In the genomic region with DNA sequence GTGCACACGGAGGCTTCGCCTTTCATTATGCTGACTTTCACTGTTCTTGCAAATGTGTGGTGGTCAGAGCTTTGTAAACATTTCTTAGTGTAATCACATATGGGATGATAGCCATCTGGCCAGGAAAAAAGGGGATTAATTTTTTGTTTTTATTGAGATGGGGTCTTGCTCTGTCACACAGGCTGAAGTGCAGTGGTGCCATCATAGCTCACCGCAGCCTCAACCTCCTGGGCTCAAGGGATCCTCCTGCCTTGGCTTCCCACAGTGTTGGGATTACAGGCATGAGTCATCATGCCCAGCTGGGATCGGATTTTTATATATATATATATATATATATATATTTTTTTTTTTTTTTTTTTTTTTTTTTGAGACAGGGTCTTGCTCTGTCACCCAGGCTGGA, we compare ENCODE assay signal across 27 cellular contexts. TPM values are rescaled to one million over a fixed set of nuclear protein-coding genes. Genes with fewer than 3 reads are reported as not detected.
DNase-seq lines count a peak whose midpoint lies in the region.
"Had no signal": no experiment of that assay in that cellular context is flagged by ENCODE, and none has a peak within 500 bp of the region (broad histone marks: within the 10 kb centered on the region; RNA-seq: fewer than 3 reads in every experiment).

No MANE protein-coding gene starts in this region.

- peak; percentile 10 for DNase-seq in DMS53 (lab: John Stamatoyannopoulos, UW)
- no peak for DNase-seq in DMS53 treated with DMSO at 0.1 percent for 48 hours (lab: John Stamatoyannopoulos, UW; ENCODE audit: unreplicated experiment)
- peak; percentile 72 for DNase-seq in NCI-H2171 treated with DMSO at 0.1 percent for 48 hours (lab: John Stamatoyannopoulos, UW)
- DNase-seq in fibroblast of peridontal ligament (ENCODE audit: extremely low read depth) = peak; percentile 72
- DNase-seq in smooth muscle cell of the brain vasculature (ENCODE audit: low read depth, low spot score) = peak; percentile 29
- DNase-seq in NOMO-1 treated with dmso at 0.1 percent for 144 hours (lab: John Stamatoyannopoulos, UW; ENCODE audit: unreplicated experiment) = no peak
- no peak for DNase-seq in epidermal melanocyte (ENCODE audit: insufficient read length, low spot score)
- no peak for DNase-seq in HT-29 (ENCODE audit: low spot score)
- DNase-seq: 8988T; activated CD4-positive, CD25-positive, alpha-beta regulatory T cell; activated effector memory CD4-positive, alpha-beta T cell treated with anti-CD3 and anti-CD28 coated beads, Interleukin-2, amount 50 U/mL, for 16 hours; activated T-cell treated with anti-CD3 and anti-CD28 coated beads, Interleukin-2, amount 50 U/mL, for 24 hours; anterior cingulate cortex; Caco-2; colonic mucosa; DND-41; effector CD8-positive, alpha-beta T cell; H7; heart left ventricle; kidney glomerular epithelial cell; natural killer cell; NCI-H1417 treated with DMSO at 0.1 percent for 48 hours; NCI-H2029 treated with DMSO at 0.1 percent for 48 hours; NCI-H2227 treated with DMSO at 0.1 percent for 48 hours; NCI-H526 treated with DMSO at 0.1 percent for 48 hours; RPMI8226; stimulated activated naive B cell treated with anti-CD40 and anti-IgM and Interleukin-4, amounts not matched to agents 10 μg/mL and 1 μg/mL and 100 μg/mL, for 72 hours had no signal

RNA-seq across cellular contexts. Expression of a gene that starts 11.0 kb away (rescaled TPM):
- 1.3 and 2.0 TPM in 2 replicates for total RNA-seq in HT-29 (2014; rRNA removed; shearing (Covaris generic))

Comparison
In these comparisons a context has a peak if more than half of its experiments do, and no peak if none do; other contexts are left out.
1. DNase-seq: peak in DMS53 (single experiment), NCI-H2171 treated with DMSO at 0.1 percent for 48 hours (single experiment), fibroblast of peridontal ligament (single experiment) and smooth muscle cell of the brain vasculature (single experiment); none in DMS53 treated with DMSO at 0.1 percent for 48 hours (single experiment), NOMO-1 treated with dmso at 0.1 percent for 144 hours (single experiment), epidermal melanocyte (single experiment) and HT-29 (single experiment).